8 cellular contexts compared by ENCODE assay signal in genomic region chr10:125048101-125048864, GRCh38.
A peak's percentile ranks its signal among the peaks of the same experiment; 100 is the strongest.
DNase-seq lines count a peak whose midpoint lies in the region; ATAC-seq and TF ChIP-seq lines count a peak whose summit lies in the region.

No MANE protein-coding gene starts in this region.

- no peaks in the 10 kb centered on the region for H3K36me3 Mint-ChIP-seq in activated CD4-positive, alpha-beta T cell treated with anti-CD3 and anti-CD28 coated beads, Interleukin-2, amount 10 ng/mL, durations not matched to agents 7 days and 5 days (ENCODE audit: low read depth)
- H3K36me3 Mint-ChIP-seq in memory B cell, result no peaks in the 10 kb centered on the region

- H3K4me1 Mint-ChIP-seq in activated CD4-positive, alpha-beta T cell treated with anti-CD3 and anti-CD28 coated beads, Interleukin-2, amount 10 ng/mL, durations not matched to agents 7 days and 5 days, result no peaks in the 10 kb centered on the region
- H3K4me1 Mint-ChIP-seq in memory B cell, result no peaks in the 10 kb centered on the region

- peak; percentile 73 for DNase-seq in AG09319 (ENCODE audit: extremely low read depth, low read depth)
- peak; percentile 59 for DNase-seq in NCI-H510A (lab: John Stamatoyannopoulos, UW)
- DNase-seq in activated CD4-positive, alpha-beta T cell treated with anti-CD3 and anti-CD28 coated beads, Interleukin-2, amount 10 ng/mL, durations not matched to agents 7 days and 5 days, result peak; percentile 63
- DNase-seq in dorsolateral prefrontal cortex, result peak; percentile 78 to 93 (median 87)
- peak in 1 of 2 donors; percentile 56 for DNase-seq in memory B cell (ENCODE audit: low spot score in 2 of 2)
- DNase-seq in stimulated activated CD8-positive, alpha-beta memory T cell treated with anti-CD3 and anti-CD28 coated beads, Interleukin-15, amount 100 ng/mL, for 48 hours (ENCODE audit: low read depth in 2 of 2), result peak; percentile 48 to 53

- peak overlapping the region in 26 of 59 donors; percentile 1 to 71 (median 34) for H3K27ac ChIP-seq in dorsolateral prefrontal cortex

- TF ChIP-seq CTCF in AG09319 (IDR thresholded peaks at IDR 0.05; ENCODE audit: low read depth, low read length), result peak; percentile 99
- peak; percentile 71 to 99 (median 97) for TF ChIP-seq CTCF in dorsolateral prefrontal cortex (IDR thresholded peaks at IDR 0.05 in 54 of 56, conservative IDR thresholded peaks at IDR 0.05 in 2 of 56; ENCODE audit: low read depth in 1 of 56, partially characterized antibody in 56 of 56)

- peak overlapping the region in 2 of 59 donors; percentile 6 to 8 for H3K4me3 ChIP-seq in dorsolateral prefrontal cortex

- no peak overlapping the region for H3K27ac Mint-ChIP-seq in activated CD4-positive, alpha-beta T cell treated with anti-CD3 and anti-CD28 coated beads, Interleukin-2, amount 10 ng/mL, durations not matched to agents 7 days and 5 days
- no peak overlapping the region for H3K27ac Mint-ChIP-seq in memory B cell

- no peak overlapping the region for H3K4me3 Mint-ChIP-seq in activated CD4-positive, alpha-beta T cell treated with anti-CD3 and anti-CD28 coated beads, Interleukin-2, amount 10 ng/mL, durations not matched to agents 7 days and 5 days
- no peak overlapping the region for H3K4me3 Mint-ChIP-seq in memory B cell

- POLR2A ChIA-PET in activated CD4-positive, alpha-beta T cell treated with anti-CD3 and anti-CD28 coated beads, Interleukin-2, amount 10 ng/mL, durations not matched to agents 7 days and 5 days (lab: Charles Lee), result no interaction called here

- CTCF ChIA-PET in activated CD4-positive, alpha-beta T cell treated with anti-CD3 and anti-CD28 coated beads, Interleukin-2, amount 10 ng/mL, durations not matched to agents 7 days and 5 days (lab: Charles Lee), result interaction anchor here (0.8 to 1.4 kb wide), 5 partner anchors 11 to 39 kb away, joined by 3 to 5 read pairs (median 3); no protein-coding TSS in a partner anchor

- peaks cover 3% of the 10 kb centered on the region for H3K27me3 Mint-ChIP-seq in activated CD4-positive, alpha-beta T cell treated with anti-CD3 and anti-CD28 coated beads, Interleukin-2, amount 10 ng/mL, durations not matched to agents 7 days and 5 days
- H3K27me3 Mint-ChIP-seq in memory B cell, result peaks cover 16% of the 10 kb centered on the region

- no peaks in the 10 kb centered on the region for H3K9me3 Mint-ChIP-seq in activated CD4-positive, alpha-beta T cell treated with anti-CD3 and anti-CD28 coated beads, Interleukin-2, amount 10 ng/mL, durations not matched to agents 7 days and 5 days
- no peaks in the 10 kb centered on the region for H3K9me3 Mint-ChIP-seq in memory B cell

- H3K27me3 ChIP-seq in dorsolateral prefrontal cortex, result no peaks in the 10 kb centered on the region

- intact Hi-C loops in dorsolateral prefrontal cortex (cut with DNase I), result loop anchor here in 1 of 2 donors (1.0 to 10.0 kb wide), 2 partner anchors 9 to 327 kb away; no protein-coding TSS in a partner anchor

- ATAC-seq in GM18858 (IDR thresholded peaks at IDR 0.05; ENCODE audit: unreplicated experiment) (peak; percentile 71), HG03064 (IDR thresholded peaks at IDR 0.05; ENCODE audit: low read depth, unreplicated experiment) (peak; percentile 82), memory B cell (ENCODE audit: low read depth) (peak; percentile 52)
